23 cellular contexts compared by ENCODE assay signal in the genomic region with DNA sequence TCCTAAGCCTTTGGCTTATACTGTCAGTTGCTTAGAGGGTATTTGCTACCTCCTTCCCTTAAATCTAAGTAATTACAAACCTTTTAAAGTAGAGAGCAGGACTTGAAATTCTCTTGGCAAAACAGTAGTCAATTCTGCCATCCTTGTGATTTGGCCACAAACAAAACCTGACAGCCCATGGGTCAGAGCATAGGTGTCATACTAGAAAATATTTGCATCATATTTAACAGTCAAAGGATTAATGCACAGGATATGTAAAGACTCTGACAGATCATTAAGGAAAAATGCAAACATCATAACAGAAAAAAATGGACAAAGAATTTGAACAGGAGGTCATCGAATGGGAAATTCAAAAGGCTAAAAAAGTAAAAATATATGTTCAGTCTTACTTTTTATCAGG.
"Had no signal": no experiment of that assay in that cellular context is flagged by ENCODE, and none has a peak within 500 bp of the region (broad histone marks: within the 10 kb centered on the region; RNA-seq: fewer than 3 reads in every experiment).

No MANE protein-coding gene starts in this region.

- H3K27me3 ChIP-seq: dorsolateral prefrontal cortex, heart left ventricle, right lobe of liver, testis, vagina had no signal

- H3K4me1 ChIP-seq: right lobe of liver, testis had no signal

- H3K27ac ChIP-seq: dorsolateral prefrontal cortex, heart left ventricle, lower lobe of right lung, right lobe of liver, skin epidermis, testis, vagina had no signal

- H3K36me3 ChIP-seq: heart left ventricle, lower lobe of right lung, right lobe of liver, vagina had no signal

- FAIRE-seq: colon, kidney, TTC549 had no signal

- H3K9me3 ChIP-seq: lower lobe of right lung, right lobe of liver, testis, vagina had no signal

- DNase-seq: activated CD4-positive, alpha-beta T cell treated with anti-CD3 and anti-CD28 coated beads for 1 hour; activated CD4-positive, alpha-beta T cell treated with anti-CD3 and anti-CD28 coated beads, Interleukin-2, amount 50 U/mL, for 1 hour; activated CD8-positive, alpha-beta T cell treated with anti-CD3 and anti-CD28 coated beads, Interleukin-2, amount 10 ng/mL, durations not matched to agents 7 days and 5 days; activated gamma-delta T cell; activated naive CD4-positive, alpha-beta T cell treated with anti-CD3 and anti-CD28 coated beads, Interleukin-2, amount 50 U/mL, for 16 hours; activated naive CD8-positive, alpha-beta T cell treated with anti-CD3 and anti-CD28 coated beads, Interleukin-2, amount 50 U/mL, for 24 hours; caudate nucleus; dorsolateral prefrontal cortex; effector memory CD8-positive, alpha-beta T cell; heart left ventricle; kidney; lower lobe of right lung; naive B cell; occipital lobe; posterior cingulate gyrus; right lobe of liver; stimulated activated CD4-positive, alpha-beta T cell treated with anti-CD3 and anti-CD28 coated beads, Interleukin-2, amount 100 ng/mL, for 24 hours; stimulated activated naive B cell treated with anti-CD40 and anti-IgM and Interleukin-4, amounts not matched to agents 10 μg/mL and 1 μg/mL and 100 μg/mL, for 72 hours; testis had no signal

- H3K4me3 ChIP-seq: dorsolateral prefrontal cortex, heart left ventricle, lower lobe of right lung, right lobe of liver, skin epidermis, testis, vagina had no signal
